ENCODE assay signal across 20 cellular contexts in genomic region chr1:26894263-26894662, GRCh38. TPM values are rescaled to one million over a fixed set of nuclear protein-coding genes. Genes with fewer than 3 reads are reported as not detected.
"Had no signal": no experiment of that assay in that cellular context is flagged by ENCODE, and none has a peak within 500 bp of the region (broad histone marks: within the 10 kb centered on the region; RNA-seq: fewer than 3 reads in every experiment).

No MANE protein-coding gene starts in this region.

- H3K9me3 Mint-ChIP-seq: activated CD4-positive, alpha-beta memory T cell treated with anti-CD3 and anti-CD28 coated beads for 36 hours; activated T-helper 1 cell treated with anti-CD3 and anti-CD28 coated beads, Interleukin-12 subunit alpha, Interleukin-12 subunit beta, Interleukin-2, Interleukin-4 antibody, amounts not matched to agents 30 ng/mL and 10 ng/mL and 1 ng/mL, durations not matched to agents 14 hours and 24 hours and 36 hours; natural killer cell treated with Interleukin-12 subunit alpha and Interleukin-12 subunit beta and Interleukin-15 and Interleukin-18, amount 100 ng/mL, for 72 hours had no signal

- H3K4me3 ChIP-seq: esophagus squamous epithelium, tibial artery had no signal

- DNase-seq: activated CD4-positive, alpha-beta memory T cell treated with anti-CD3 and anti-CD28 coated beads for 36 hours; activated CD8-positive, alpha-beta memory T cell treated with anti-CD3 and anti-CD28 coated beads, Interleukin-2, amount 50 U/mL, for 4 hours; activated naive CD4-positive, alpha-beta T cell treated with Interleukin-2 at 50 U/mL for 16 hours; amygdala; esophagus squamous epithelium; foreskin fibroblast; head of caudate nucleus; retina; stimulated activated CD4-positive, alpha-beta T cell treated with anti-CD3 and anti-CD28 coated beads, Interleukin-15, amount 100 ng/mL, for 24 hours; stimulated activated CD4-positive, alpha-beta T cell treated with anti-CD3 and anti-CD28 coated beads, Interleukin-4, amount 100 ng/mL, for 24 hours; T-helper 1 cell; tibial artery had no signal

- ATAC-seq: left lobe of liver; natural killer cell treated with Interleukin-12 subunit alpha and Interleukin-12 subunit beta and Interleukin-15 and Interleukin-18, amount 100 ng/mL, for 72 hours had no signal

- H3K27me3 ChIP-seq: esophagus squamous epithelium, tibial artery had no signal

- H3K27ac ChIP-seq: esophagus squamous epithelium, tibial artery, VCaP had no signal

- H3K9me3 ChIP-seq: esophagus squamous epithelium, tibial artery had no signal

- H3K27me3 Mint-ChIP-seq: activated CD4-positive, alpha-beta memory T cell treated with anti-CD3 and anti-CD28 coated beads for 36 hours; natural killer cell treated with Interleukin-12 subunit alpha and Interleukin-12 subunit beta and Interleukin-15 and Interleukin-18, amount 100 ng/mL, for 72 hours had no signal

- H3K4me3 Mint-ChIP-seq: activated CD4-positive, alpha-beta memory T cell treated with anti-CD3 and anti-CD28 coated beads for 36 hours; activated T-helper 1 cell treated with anti-CD3 and anti-CD28 coated beads, Interleukin-12 subunit alpha, Interleukin-12 subunit beta, Interleukin-2, Interleukin-4 antibody, amounts not matched to agents 30 ng/mL and 10 ng/mL and 1 ng/mL, durations not matched to agents 14 hours and 24 hours and 36 hours; natural killer cell treated with Interleukin-12 subunit alpha and Interleukin-12 subunit beta and Interleukin-15 and Interleukin-18, amount 100 ng/mL, for 72 hours had no signal

- H3K27ac Mint-ChIP-seq: activated CD4-positive, alpha-beta memory T cell treated with anti-CD3 and anti-CD28 coated beads for 36 hours; activated T-helper 1 cell treated with anti-CD3 and anti-CD28 coated beads, Interleukin-12 subunit alpha, Interleukin-12 subunit beta, Interleukin-2, Interleukin-4 antibody, amounts not matched to agents 30 ng/mL and 10 ng/mL and 1 ng/mL, durations not matched to agents 14 hours and 24 hours and 36 hours; natural killer cell treated with Interleukin-12 subunit alpha and Interleukin-12 subunit beta and Interleukin-15 and Interleukin-18, amount 100 ng/mL, for 72 hours had no signal

RNA-seq across cellular contexts. Expression of gene NR0B2, which starts 19.5 kb away (rescaled TPM):
- total RNA-seq: activated CD4-positive, alpha-beta memory T cell treated with anti-CD3 and anti-CD28 coated beads for 36 hours; activated T-helper 1 cell treated with anti-CD3 and anti-CD28 coated beads, Interleukin-12 subunit alpha, Interleukin-12 subunit beta, Interleukin-2, Interleukin-4 antibody, amounts not matched to agents 30 ng/mL and 10 ng/mL and 1 ng/mL, durations not matched to agents 14 hours and 24 hours and 36 hours; chondrocyte; dermis microvascular lymphatic vessel endothelial cell; esophagus squamous epithelium; natural killer cell treated with Interleukin-12 subunit alpha and Interleukin-12 subunit beta and Interleukin-15 and Interleukin-18, amount 100 ng/mL, for 72 hours; osteocyte; skeletal muscle tissue had no signal

RNA-seq across cellular contexts. Expression of gene SFN, which starts 31.3 kb away (rescaled TPM):
- total RNA-seq: chondrocyte, osteocyte, skeletal muscle tissue had no signal
